19 cellular contexts compared by ENCODE assay signal in the genomic region with DNA sequence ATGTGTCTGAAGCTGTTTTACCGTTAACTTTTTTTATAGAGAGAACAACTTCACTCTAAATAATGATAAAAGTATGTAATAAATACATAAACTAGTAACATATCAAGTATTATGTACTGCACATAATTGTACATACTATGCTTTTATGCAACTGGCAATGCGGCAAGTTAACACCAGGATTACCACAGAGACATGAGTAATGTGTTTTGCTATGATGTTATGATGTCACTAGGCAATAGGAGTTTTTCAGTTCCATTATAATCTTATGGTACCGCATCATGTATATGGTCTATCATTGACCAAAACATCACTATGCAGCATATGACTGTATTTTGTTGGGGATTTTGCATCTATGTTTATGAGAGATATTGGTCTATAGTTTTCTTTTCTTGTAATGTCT.
"Had no signal": no experiment of that assay in that cellular context is flagged by ENCODE, and none has a peak within 500 bp of the region (broad histone marks: within the 10 kb centered on the region; RNA-seq: fewer than 3 reads in every experiment).

No MANE protein-coding gene starts in this region.

- H3K4me1 ChIP-seq: gastrocnemius medialis, heart right ventricle, sigmoid colon, stomach had no signal

- ATAC-seq: esophagus mucosa, gastrocnemius medialis, heart right ventricle, left lobe of liver, natural killer cell had no signal

- H3K9me3 ChIP-seq: gastrocnemius medialis, thoracic aorta had no signal

- H3K27me3 ChIP-seq: dorsolateral prefrontal cortex, gastrocnemius medialis, heart right ventricle, sigmoid colon, stomach had no signal

- H3K4me1 Mint-ChIP-seq: natural killer cell, neural crest cell had no signal

- H3K36me3 ChIP-seq: gastrocnemius medialis, heart right ventricle, sigmoid colon, stomach, thoracic aorta had no signal

- DNase-seq: cortex of kidney; dorsolateral prefrontal cortex; effector CD8-positive, alpha-beta T cell; gastrocnemius medialis; heart right ventricle; hypothalamus; islet precursor cell; natural killer cell; posterior cingulate gyrus; sigmoid colon; small intestine; stimulated activated CD4-positive, alpha-beta T cell treated with anti-CD3 and anti-CD28 coated beads, Interleukin-12 subunit alpha, Interleukin-12 subunit beta, amount 100 ng/mL, for 4 hours; stimulated activated naive CD4-positive, alpha-beta T cell; stomach; substantia nigra had no signal

- H3K27ac ChIP-seq: dorsolateral prefrontal cortex, gastrocnemius medialis, heart right ventricle, sigmoid colon, stomach, thoracic aorta had no signal

- H3K27ac Mint-ChIP-seq: natural killer cell had no signal

- H3K4me3 ChIP-seq: dorsolateral prefrontal cortex, gastrocnemius medialis, heart right ventricle, sigmoid colon, stomach, thoracic aorta had no signal

- H3K4me3 Mint-ChIP-seq: natural killer cell, neural crest cell had no signal
